ENCODE assay signal across 1 cellular context in genomic region chr14:45253070-45253753, GRCh38.
TF ChIP-seq lines count a peak whose summit lies in the region.

Gene MIS18BP1 (minus strand): TSS chr14:45253202. CDS start chr14:45247286, 5,916 bp downstream.

TF ChIP-seq in HepG2, 621 proteins besides CTCF, POLR2A, EP300 and RAD21 (continued from another document and continues in another):
- TF ChIP-seq KDM2A (CRISPR knock-in tag; IDR thresholded peaks at IDR 0.05; ENCODE audit: borderline replicate concordance, low read depth) (peak; percentile 96), FOSL1 (CRISPR knock-in tag; IDR thresholded peaks at IDR 0.05; ENCODE audit: borderline replicate concordance) (peak; percentile 21; the same call in 1 of the 2 replicates), ZNF839 (CRISPR knock-in tag; IDR thresholded peaks at IDR 0.05; ENCODE audit: borderline replicate concordance) (0 out of 2 replicates have a peak, but pooled peaks have one; percentile 64), TARDBP (CRISPR knock-in tag; IDR thresholded peaks at IDR 0.05) (peak; percentile 92), HINFP (CRISPR knock-in tag; IDR thresholded peaks at IDR 0.05; ENCODE audit: low read depth) (no peak), ARNTL (CRISPR knock-in tag; IDR thresholded peaks at IDR 0.05) (peak; percentile 67), ZBTB25 (CRISPR knock-in tag; IDR thresholded peaks at IDR 0.05) (peak; percentile 62), GATAD1 (CRISPR knock-in tag; IDR thresholded peaks at IDR 0.05) (peak; percentile 92), ZKSCAN5 (CRISPR knock-in tag; IDR thresholded peaks at IDR 0.05) (0 out of 2 replicates have a peak, but pooled peaks have one; percentile 14), SMAD1 (CRISPR knock-in tag; IDR thresholded peaks at IDR 0.05; ENCODE audit: borderline replicate concordance, low read depth) (no peak), SIN3B (IDR thresholded peaks at IDR 0.05; ENCODE audit: low read length) (peak; percentile 89), REPIN1 (CRISPR knock-in tag; IDR thresholded peaks at IDR 0.05; ENCODE audit: borderline replicate concordance, low read depth) (peak; percentile 99), GABPB1 (CRISPR knock-in tag; IDR thresholded peaks at IDR 0.05) (peak; percentile 88), KAT2B (IDR thresholded peaks at IDR 0.05; ENCODE audit: borderline replicate concordance, low read depth, low read length) (no peak), ZFAT (CRISPR knock-in tag; conservative IDR thresholded peaks at IDR 0.05) (no peak), CEBPB (IDR thresholded peaks at IDR 0.05; ENCODE audit: borderline replicate concordance, low read depth, low read length) (peak; percentile 95), ARID2 (CRISPR knock-in tag; IDR thresholded peaks at IDR 0.05; ENCODE audit: borderline replicate concordance) (peak; percentile 69; the same call in 1 of the 2 replicates), ARID5B (CRISPR knock-in tag; IDR thresholded peaks at IDR 0.05) (peak; percentile 80), ZEB1 (IDR thresholded peaks at IDR 0.05; ENCODE audit: insufficient replicate concordance, low read depth) (no peak), ZNF703 (CRISPR knock-in tag; IDR thresholded peaks at IDR 0.05; ENCODE audit: borderline replicate concordance) (peak; percentile 85; the same call in 1 of the 2 replicates), XBP1 (CRISPR knock-in tag; IDR thresholded peaks at IDR 0.05) (peak; percentile 82; the same call in 1 of the 2 replicates), PRDM15 (CRISPR knock-in tag; IDR thresholded peaks at IDR 0.05) (no peak; the same call in 1 of the 2 replicates), ZNF772 (CRISPR knock-in tag; IDR thresholded peaks at IDR 0.05) (peak; percentile 93), PRDM10 (CRISPR knock-in tag; IDR thresholded peaks at IDR 0.05; ENCODE audit: low read depth) (peak; percentile 90), ZNF484 (CRISPR knock-in tag; IDR thresholded peaks at IDR 0.05; ENCODE audit: borderline replicate concordance, low read depth) (no peak), POLR2G (IDR thresholded peaks at IDR 0.05; ENCODE audit: low read depth, low read length) (peak; percentile 92), ZNF142 (CRISPR knock-in tag; IDR thresholded peaks at IDR 0.05) (peak; percentile 92), ZBED4 (CRISPR knock-in tag; IDR thresholded peaks at IDR 0.05; ENCODE audit: borderline replicate concordance) (no peak), EED (CRISPR knock-in tag; IDR thresholded peaks at IDR 0.05) (peak; percentile 90; the same call in 1 of the 2 replicates), ZNF331 (CRISPR knock-in tag; IDR thresholded peaks at IDR 0.05) (peak; percentile 91), ZNF225 (CRISPR knock-in tag; IDR thresholded peaks at IDR 0.05) (peak; percentile 83; the same call in 1 of the 2 replicates)
